ENCODE assay signal across 6 cellular contexts in the genomic region with DNA sequence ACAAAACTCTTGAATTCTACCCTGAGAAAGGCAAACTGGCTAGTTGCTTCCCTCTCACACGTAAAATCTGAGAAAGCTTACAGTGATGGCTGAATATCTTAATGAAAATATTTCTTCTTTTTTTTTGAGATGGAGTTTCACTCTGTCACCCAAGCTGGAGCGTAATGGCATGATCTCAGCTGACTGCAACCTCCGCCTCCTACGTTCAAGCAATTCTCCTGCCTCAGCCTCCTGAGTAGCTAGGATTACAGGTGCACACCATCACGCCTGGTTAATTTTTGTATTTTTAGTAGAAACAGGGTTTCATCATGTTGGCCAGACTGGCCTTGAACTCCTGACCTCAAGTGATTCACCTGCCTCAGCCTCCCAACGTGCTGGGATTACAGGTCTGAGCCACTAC. TPM values are rescaled to one million over a fixed set of nuclear protein-coding genes. Genes with fewer than 3 reads are reported as not detected.
DNase-seq lines count a peak whose midpoint lies in the region; ATAC-seq, FAIRE-seq and TF ChIP-seq lines count a peak whose summit lies in the region.
"Not testable (repeated sequence)": the region's sequence is repeated elsewhere in the genome, so short reads cannot be mapped to it uniquely, and the experiment has no call there.

No MANE protein-coding gene starts in this region.

- intact Hi-C loops in head of caudate nucleus (cut with DNase I) = not testable (repeated sequence)

- H3K4me3 Mint-ChIP-seq in T-helper 17 cell; progenitor cell of endocrine pancreas (ENCODE audit: low read depth): not testable (repeated sequence)

- peak overlapping the region; percentile 45 for H3K27ac Mint-ChIP-seq in T-helper 17 cell
- peak overlapping the region; percentile 37 for H3K27ac Mint-ChIP-seq in progenitor cell of endocrine pancreas

- TF ChIP-seq POLR2A in GM12891 (IDR thresholded peaks at IDR 0.05; ENCODE audit: low read depth, low read length) = not testable (repeated sequence)

- not testable (repeated sequence) for H3K4me1 Mint-ChIP-seq in T-helper 17 cell; progenitor cell of endocrine pancreas (ENCODE audit: low read depth)

- not testable (repeated sequence) for H3K9me3 Mint-ChIP-seq in progenitor cell of endocrine pancreas (ENCODE audit: low read depth)

- peak overlapping the region; percentile 9; the same call in 1 of the 2 replicates for H3K4me3 ChIP-seq in Karpas-422 (ENCODE audit: low read length)
- H3K4me3 ChIP-seq in liver (ENCODE audit: low read depth in 1 of 3, low read length in 3 of 3) = not testable (repeated sequence)

- not testable (repeated sequence) for H3K36me3 ChIP-seq in Karpas-422 (ENCODE audit: insufficient read depth, low read length)
- peaks cover 0 to 18% (median 12%) of the 10 kb centered on the region in 4 donors for H3K36me3 ChIP-seq in liver (ENCODE audit: control insufficient read depth in 4 of 4, insufficient read depth in 3 of 4, low read depth in 1 of 4, low read length in 3 of 4)

- H3K27me3 Mint-ChIP-seq in T-helper 17 cell, progenitor cell of endocrine pancreas: not testable (repeated sequence)

- FAIRE-seq in GM12891 (lab: Jason Lieb, UNC) = peak; percentile 71

- H3K9ac ChIP-seq in Karpas-422 (ENCODE audit: low read length) = peak overlapping the region; percentile 7
- not testable (repeated sequence) for H3K9ac ChIP-seq in liver (ENCODE audit: low read depth in 1 of 2, low read length in 2 of 2)

- not testable (repeated sequence) for H3K27me3 ChIP-seq in Karpas-422 (ENCODE audit: low read length); liver (ENCODE audit: control insufficient read depth in 4 of 4, insufficient read depth in 4 of 4, low read length in 3 of 4)

- not testable (repeated sequence) for H3K36me3 Mint-ChIP-seq in T-helper 17 cell (ENCODE audit: low read depth)
- peaks cover 22% of the 10 kb centered on the region for H3K36me3 Mint-ChIP-seq in progenitor cell of endocrine pancreas (ENCODE audit: insufficient read depth)

- not testable (repeated sequence) for TF ChIP-seq RAD21 in liver (IDR thresholded peaks at IDR 0.05)

- H3K27ac ChIP-seq in Karpas-422 (ENCODE audit: low read length) = peak overlapping the region; percentile 63
- not testable (repeated sequence) for H3K27ac ChIP-seq in liver (ENCODE audit: low read depth in 1 of 2, low read length in 2 of 2)

- not testable (repeated sequence) for H3K9me3 ChIP-seq in Karpas-422 (ENCODE audit: low read length); T-helper 17 cell (ENCODE audit: control insufficient read depth, low read length, poor library complexity, severe bottlenecking); liver (ENCODE audit: control insufficient read depth in 4 of 4, low read length in 3 of 4)

- H3K4me1 ChIP-seq in Karpas-422 (ENCODE audit: low read length) = peaks cover 20% of the 10 kb centered on the region
- H3K4me1 ChIP-seq in liver (ENCODE audit: control insufficient read depth in 4 of 4, insufficient read depth in 4 of 4, low read length in 3 of 4) = not testable (repeated sequence)

- not testable (repeated sequence) for TF ChIP-seq CTCF in liver (IDR thresholded peaks at IDR 0.05; ENCODE audit: low read depth, low read length, missing input control); progenitor cell of endocrine pancreas (IDR thresholded peaks at IDR 0.05; ENCODE audit: unreplicated experiment)

- WGBS in liver = 80% methylated on average over 6 of the region's 6 CpGs

- not testable (repeated sequence) for H3K9me2 ChIP-seq in Karpas-422 (replicated peaks; ENCODE audit: insufficient read depth, low read length)

- DNase-seq in GM12891 (ENCODE audit: insufficient read length, low spot score); T-helper 17 cell; progenitor cell of endocrine pancreas (ENCODE audit: low spot score, unreplicated experiment): not testable (repeated sequence)
- DNase-seq in Karpas-422 = peak; percentile 44
- DNase-seq in head of caudate nucleus = peak in 28 of 42 donors; percentile 10 to 67 (median 34)

- not testable (repeated sequence) for H3K79me2 ChIP-seq in Karpas-422 (ENCODE audit: low read length)

- H3K4me2 ChIP-seq in Karpas-422 (ENCODE audit: low read depth, low read length, poor library complexity, severe bottlenecking) = peak overlapping the region; percentile 60

- ATAC-seq in T-helper 17 cell = not testable (repeated sequence)

- not testable (repeated sequence) for H4K20me1 ChIP-seq in Karpas-422 (ENCODE audit: insufficient read depth, low read depth, low read length)

- not testable (repeated sequence) for H2AFZ ChIP-seq in Karpas-422 (ENCODE audit: low read length)

TF ChIP-seq in liver, 16 proteins besides CTCF, POLR2A, EP300 and RAD21:
- peak in 1 of 2 donors; percentile 30 for TF ChIP-seq JUND (IDR thresholded peaks at IDR 0.05)
- TF ChIP-seq RXRA (IDR thresholded peaks at IDR 0.05) = peak; percentile 12 to 17

RNA-seq across cellular contexts. Expression of gene DNAJB12, which starts 53.5 kb away (rescaled TPM):
- polyA plus RNA-seq in GM12891 (2012; ENCODE audit: low read depth, missing spikeins) = 13.7 TPM
- total RNA-seq in Karpas-422 (2014; rRNA removed; shearing (Covaris generic); ENCODE audit: low replicate concordance) = 36.1 and 37.4 TPM in 2 replicates
- total RNA-seq in T-helper 17 cell (10 to 100 TPM; 32.7 to 42.9 TPM), liver (10 to 100 TPM; 17.5 to 22.0 TPM), progenitor cell of endocrine pancreas (33.2 and 34.7 TPM in 2 replicates)
- 10 to 100 TPM; 15.9 to 20.3 TPM for polyA plus RNA-seq in liver
